Comparison of ENCODE assay signal across 17 cellular contexts in genomic region chr20:17870063-17870740, GRCh38.
DNase-seq lines count a peak whose midpoint lies in the region; ATAC-seq and TF ChIP-seq lines count a peak whose summit lies in the region.
"Had no signal": no experiment of that assay in that cellular context is flagged by ENCODE, and none has a peak within 500 bp of the region (broad histone marks: within the 10 kb centered on the region; RNA-seq: fewer than 3 reads in every experiment).

No MANE protein-coding gene starts in this region.

- H3K79me2 ChIP-seq in mesendoderm (ENCODE audit: control insufficient read depth, insufficient read depth, low read length): no peaks in the 10 kb centered on the region

- no peak overlapping the region for H3K56ac ChIP-seq in mesendoderm (ENCODE audit: low read length)

- H3K27ac ChIP-seq in mesendoderm (ENCODE audit: low read depth, low read length) (no peak overlapping the region), upper lobe of right lung (peak overlapping the region; percentile 17)
- H3K27ac ChIP-seq in CD8-positive, alpha-beta memory T cell (ENCODE audit: low read depth, low read length): no peak overlapping the region
- H3K27ac ChIP-seq: SJSA1 had no signal

- H3K9me3 ChIP-seq in upper lobe of right lung: no peaks in the 10 kb centered on the region
- no peaks in the 10 kb centered on the region for H3K9me3 ChIP-seq in CD8-positive, alpha-beta memory T cell (ENCODE audit: low read length)
- H3K9me3 ChIP-seq: HAP-1, SJSA1 had no signal

- no peak overlapping the region for H3K23ac ChIP-seq in mesendoderm (ENCODE audit: low read length)

- no peaks in the 10 kb centered on the region for H3K36me3 Mint-ChIP-seq in CD8-positive, alpha-beta memory T cell
- H3K36me3 Mint-ChIP-seq in natural killer cell: no peaks in the 10 kb centered on the region

- peaks cover 11 to 16% (median 16%) of the 10 kb centered on the region in 3 donors for H3K4me1 Mint-ChIP-seq in CD8-positive, alpha-beta memory T cell
- H3K4me1 Mint-ChIP-seq in natural killer cell: peaks cover 13 to 14% of the 10 kb centered on the region in 2 donors

- H3K9ac ChIP-seq in mesendoderm (ENCODE audit: low read length): no peak overlapping the region

- DNase-seq in left ventricle myocardium superior: peak; percentile 56
- no peak for DNase-seq in Right ventricle myocardium inferior (ENCODE audit: missing footprints)
- DNase-seq in cardiac fibroblast (ENCODE audit: low read depth in 2 of 2): peak; percentile 34 to 63
- no peak for DNase-seq in mesendoderm
- DNase-seq in upper lobe of right lung: peak; percentile 72
- DNase-seq in activated T-cell treated with anti-CD3 and anti-CD28 coated beads for 4 hours: no peak
- no peak for DNase-seq in CD8-positive, alpha-beta memory T cell
- DNase-seq in natural killer cell: no peak
- DNase-seq: activated naive CD4-positive, alpha-beta T cell; hippocampal formation; NCI-H2081; NCI-H524 treated with DMSO at 0.1 percent for 48 hours; OCI-M1; T-helper 9 cell had no signal

- no peak overlapping the region for H3K4me2 ChIP-seq in mesendoderm (ENCODE audit: low read length)

- no peak overlapping the region for H2BK5ac ChIP-seq in mesendoderm (ENCODE audit: low read length)

- peaks cover 0 to 24% of the 10 kb centered on the region in 2 donors for H3K27me3 Mint-ChIP-seq in CD8-positive, alpha-beta memory T cell
- H3K27me3 Mint-ChIP-seq in natural killer cell (ENCODE audit: low read depth in 2 of 2): peaks cover 12 to 13% of the 10 kb centered on the region in 2 donors

- H3K4me3 ChIP-seq in cardiac fibroblast (replicated peaks in 1 of 2; ENCODE audit: low read depth in 2 of 2, low read length in 2 of 2): no peak overlapping the region
- no peak overlapping the region for H3K4me3 ChIP-seq in mesendoderm (ENCODE audit: low read length)
- H3K4me3 ChIP-seq in upper lobe of right lung: no peak overlapping the region
- H3K4me3 ChIP-seq in CD8-positive, alpha-beta memory T cell (ENCODE audit: low read length): no peak overlapping the region
- H3K4me3 ChIP-seq: HAP-1, SJSA1 had no signal

- H3K79me1 ChIP-seq in mesendoderm (ENCODE audit: low read length): no peaks in the 10 kb centered on the region

- no peak overlapping the region for H2BK15ac ChIP-seq in mesendoderm (replicated peaks; ENCODE audit: low read depth)

- no peak overlapping the region for H3K4ac ChIP-seq in mesendoderm (ENCODE audit: low read depth, low read length)

- H4K8ac ChIP-seq in mesendoderm (ENCODE audit: low read depth, low read length): no peak overlapping the region

- H4K5ac ChIP-seq in mesendoderm (ENCODE audit: low read length): no peak overlapping the region

- H3K9me3 Mint-ChIP-seq in CD8-positive, alpha-beta memory T cell: no peaks in the 10 kb centered on the region
- H3K9me3 Mint-ChIP-seq in natural killer cell: no peaks in the 10 kb centered on the region

- no CpG with 5 or more reads among the region's 18 CpGs for WGBS in mesendoderm (ENCODE audit: extremely low coverage, insufficient coverage, low lambda C conversion rate)

- TF ChIP-seq CTCF in cardiac fibroblast (IDR thresholded peaks at IDR 0.05; ENCODE audit: low read depth, low read length) (no peak), upper lobe of right lung (IDR thresholded peaks at IDR 0.05) (no peak), natural killer cell (IDR thresholded peaks at IDR 0.05) (no peak)

- peaks cover 7% of the 10 kb centered on the region for H3K4me1 ChIP-seq in mesendoderm (ENCODE audit: control insufficient read depth, low read depth, low read length)
- peaks cover 17% of the 10 kb centered on the region for H3K4me1 ChIP-seq in upper lobe of right lung
- peaks cover 4% of the 10 kb centered on the region for H3K4me1 ChIP-seq in CD8-positive, alpha-beta memory T cell (ENCODE audit: insufficient read depth, low read length)

- no peak overlapping the region for H2AK5ac ChIP-seq in mesendoderm (ENCODE audit: low read length)

- no peak overlapping the region for H3K4me3 Mint-ChIP-seq in CD8-positive, alpha-beta memory T cell
- H3K4me3 Mint-ChIP-seq in natural killer cell: no peak overlapping the region

- no peak for ATAC-seq in left ventricle myocardium superior
- no peak for ATAC-seq in Right ventricle myocardium inferior
- ATAC-seq in upper lobe of right lung: no peak
- ATAC-seq in natural killer cell: no peak

- H2BK120ac ChIP-seq in mesendoderm (ENCODE audit: low read depth, low read length): no peak overlapping the region

- intact Hi-C loops in left ventricle myocardium superior (cut with micrococcal nuclease) (no loop called here), Right ventricle myocardium inferior (cut with DNase I) (no loop called here), upper lobe of right lung (cut with DNase I) (no loop called here), natural killer cell (cut with micrococcal nuclease) (no loop called here)

- no peak overlapping the region for H3K27ac Mint-ChIP-seq in CD8-positive, alpha-beta memory T cell
- no peak overlapping the region for H3K27ac Mint-ChIP-seq in natural killer cell
- H3K27ac Mint-ChIP-seq: progenitor cell of endocrine pancreas had no signal

- H3K27me3 ChIP-seq in mesendoderm (ENCODE audit: insufficient read depth, low read length, poor library complexity) (no peaks in the 10 kb centered on the region), upper lobe of right lung (no peaks in the 10 kb centered on the region)
- no peaks in the 10 kb centered on the region for H3K27me3 ChIP-seq in CD8-positive, alpha-beta memory T cell (ENCODE audit: insufficient read depth, low read length, poor library complexity, severe bottlenecking)
- H3K27me3 ChIP-seq: SJSA1 had no signal

- H3K36me3 ChIP-seq in mesendoderm (ENCODE audit: control insufficient read depth, insufficient read depth, low read length) (no peaks in the 10 kb centered on the region), upper lobe of right lung (no peaks in the 10 kb centered on the region)
- no peaks in the 10 kb centered on the region for H3K36me3 ChIP-seq in CD8-positive, alpha-beta memory T cell (ENCODE audit: insufficient read depth, low read length)
- H3K36me3 ChIP-seq: HAP-1, SJSA1 had no signal

- CTCF ChIA-PET in CD8-positive, alpha-beta memory T cell (lab: Charles Lee): no interaction called here

- peak overlapping the region; percentile 13 for H3K18ac ChIP-seq in mesendoderm (ENCODE audit: low read length)

- POLR2A ChIA-PET in CD8-positive, alpha-beta memory T cell (lab: Charles Lee): interaction anchor here (0.8 kb wide), 1 partner anchor 188 kb away, joined by 3 read pairs; the partner anchor contains the start of gene RRBP1

Comparison
In these comparisons a context has a peak if more than half of its experiments do, and no peak if none do; other contexts are left out.
1. DNase-seq: peak in left ventricle myocardium superior (single experiment), cardiac fibroblast (2 of 2) and upper lobe of right lung (single experiment); none in Right ventricle myocardium inferior (single experiment), mesendoderm (single experiment), activated T-cell treated with anti-CD3 and anti-CD28 coated beads for 4 hours (single experiment), CD8-positive, alpha-beta memory T cell (0 of 5) and natural killer cell (single experiment).